In genomic region chr3:67349551-67350174, GRCh38 we compare ENCODE assay signal across 9 cellular contexts.
DNase-seq lines count a peak whose midpoint lies in the region; ATAC-seq lines count a peak whose summit lies in the region.
"Had no signal": no experiment of that assay in that cellular context is flagged by ENCODE, and none has a peak within 500 bp of the region (broad histone marks: within the 10 kb centered on the region; RNA-seq: fewer than 3 reads in every experiment).

No MANE protein-coding gene starts in this region.

- ATAC-seq in GM18519 (IDR thresholded peaks at IDR 0.05; ENCODE audit: low FRiP score, unreplicated experiment) (peak; percentile 96), GM21717 (IDR thresholded peaks at IDR 0.05; ENCODE audit: unreplicated experiment) (peak; percentile 97), HG03575 (IDR thresholded peaks at IDR 0.05; ENCODE audit: extremely low read depth, insufficient number of reproducible peaks, low FRiP score, unreplicated experiment) (peak; percentile 95)

- DNase-seq in kidney glomerular epithelial cell (lab: John Stamatoyannopoulos, UW) (peak; percentile 79), NCI-H1048 (lab: John Stamatoyannopoulos, UW) (no peak), DMS 273 (lab: John Stamatoyannopoulos, UW; ENCODE audit: unreplicated experiment) (no peak), HuH-7 (ENCODE audit: low spot score) (no peak)
- DNase-seq in effector CD4-positive, alpha-beta T cell, result no peak
- DNase-seq: Peyer's patch had no signal
